ENCODE assay signal across 8 cellular contexts in the genomic region with DNA sequence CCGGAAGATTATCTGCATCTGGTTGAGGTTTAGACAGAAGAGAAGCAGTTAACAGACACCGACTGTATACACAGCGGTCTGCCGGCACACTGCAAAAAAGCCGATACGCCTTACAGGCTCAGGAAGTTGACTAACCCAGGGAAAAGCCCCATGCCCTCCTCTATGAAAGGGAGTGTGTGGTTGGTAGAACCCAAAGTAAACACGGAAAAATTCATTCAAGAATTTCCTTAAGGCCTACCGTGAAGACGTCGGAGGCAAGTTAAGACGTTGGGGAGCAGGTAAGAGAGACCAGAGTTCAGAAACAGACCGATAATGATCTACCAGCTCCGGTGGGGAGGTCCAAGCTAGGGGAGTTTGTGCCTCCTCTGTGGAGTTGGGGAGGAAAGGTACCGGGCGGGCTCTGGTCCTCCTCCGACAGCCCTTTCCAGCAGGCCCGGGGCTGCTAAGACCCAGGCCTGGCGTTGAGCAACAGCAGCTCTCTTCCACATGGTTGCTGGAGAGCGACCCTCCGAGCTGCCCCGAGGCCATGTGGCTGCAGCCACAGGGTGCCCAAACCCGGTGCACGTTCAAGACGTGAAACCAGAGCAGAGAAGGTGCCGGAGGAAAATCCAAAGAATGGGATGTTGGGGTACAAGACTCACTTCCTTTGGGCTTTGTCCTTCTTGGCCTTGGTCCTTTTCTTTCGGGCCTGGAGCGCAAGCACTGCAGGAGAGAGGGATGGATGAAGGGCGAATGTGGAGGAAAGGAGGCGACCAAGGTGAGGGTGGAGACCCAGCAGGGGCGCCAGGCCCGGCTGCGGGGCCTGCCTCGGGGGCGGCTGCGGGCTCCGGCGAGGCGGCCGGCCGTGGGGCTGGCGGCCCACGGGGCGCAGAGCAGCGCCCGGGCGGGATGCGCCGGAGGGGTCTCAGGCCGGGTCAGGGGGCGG. TPM values are rescaled to one million over a fixed set of nuclear protein-coding genes. Genes with fewer than 3 reads are reported as not detected.
DNase-seq lines count a peak whose midpoint lies in the region; ATAC-seq and TF ChIP-seq lines count a peak whose summit lies in the region.

No MANE protein-coding gene starts in this region.

- no peak for TF ChIP-seq CTCF in CD8-positive, alpha-beta T cell (IDR thresholded peaks at IDR 0.05)
- TF ChIP-seq CTCF in brain (conservative IDR thresholded peaks at IDR 0.05), result no peak

- DNase-seq in CD8-positive, alpha-beta T cell, result peak in 6 of 7 experiments; percentile 23 to 56 (median 52)
- DNase-seq in T-helper 22 cell (ENCODE audit: low read depth) (peak; percentile 45), immature natural killer cell (peak; percentile 22 to 25 (median 24)), NCI-H1930 (lab: John Stamatoyannopoulos, UW) (no peak)
- DNase-seq in stimulated activated CD4-positive, alpha-beta T cell treated with anti-CD3 and anti-CD28 coated beads, Interleukin-15, amount 100 ng/mL, for 1 hour (ENCODE audit: low read depth in 1 of 2, low spot score in 1 of 2), result peak; percentile 12 to 20

- H3K27me3 ChIP-seq in CD8-positive, alpha-beta T cell (ENCODE audit: insufficient read depth, low read length), result no peaks in the 10 kb centered on the region

- H3K4me3 ChIP-seq in CD8-positive, alpha-beta T cell (ENCODE audit: low read depth, low read length), result peak overlapping the region; percentile 63

- H3K27ac Mint-ChIP-seq in CD8-positive, alpha-beta T cell, result peak overlapping the region; percentile 93
- H3K27ac Mint-ChIP-seq in brain, result peak overlapping the region; percentile 92 to 98 (median 97)
- H3K27ac Mint-ChIP-seq in immature natural killer cell, result peak overlapping the region; percentile 88 to 96 (median 92)

- peaks cover 19% of the 10 kb centered on the region for H3K4me1 ChIP-seq in CD8-positive, alpha-beta T cell (ENCODE audit: insufficient read depth, low read length)

- intact Hi-C loops in CD8-positive, alpha-beta T cell (cut with DNase I, micrococcal nuclease), result loop anchor here (2.0 to 10.0 kb wide), 6 partner anchors 107 to 1897 kb away; a partner anchor contains a TSS

- H3K27ac ChIP-seq in CD8-positive, alpha-beta T cell (ENCODE audit: low read depth, low read length), result peak overlapping the region; percentile 4

- POLR2A ChIA-PET in CD8-positive, alpha-beta T cell (lab: Charles Lee), result no interaction called here

- H3K27me3 Mint-ChIP-seq in CD8-positive, alpha-beta T cell (ENCODE audit: low read depth), result no peaks in the 10 kb centered on the region
- H3K27me3 Mint-ChIP-seq in brain (peaks cover 9% of the 10 kb centered on the region), immature natural killer cell (ENCODE audit: low read depth in 3 of 3) (peaks cover 0 to 13% (median 2%) of the 10 kb centered on the region in 3 donors)

- peaks cover 15% of the 10 kb centered on the region for H3K36me3 Mint-ChIP-seq in CD8-positive, alpha-beta T cell
- H3K36me3 Mint-ChIP-seq in brain (peaks cover 17% of the 10 kb centered on the region), immature natural killer cell (peaks cover 0 to 6% (median 0%) of the 10 kb centered on the region in 3 donors)

- ATAC-seq in CD8-positive, alpha-beta T cell, result peak; percentile 66
- ATAC-seq in GM19372 (IDR thresholded peaks at IDR 0.05; ENCODE audit: low read depth, unreplicated experiment) (peak; percentile 24), HG03571 (IDR thresholded peaks at IDR 0.05; ENCODE audit: unreplicated experiment) (peak; percentile 21)

- peak overlapping the region; percentile 96 for H3K4me3 Mint-ChIP-seq in CD8-positive, alpha-beta T cell
- H3K4me3 Mint-ChIP-seq in brain (peak overlapping the region; percentile 94 to 99 (median 97)), immature natural killer cell (peak overlapping the region; percentile 92 to 98 (median 96))

- no peaks in the 10 kb centered on the region for H3K9me3 ChIP-seq in CD8-positive, alpha-beta T cell (ENCODE audit: low read length)

- peaks cover 41% of the 10 kb centered on the region for H3K4me1 Mint-ChIP-seq in CD8-positive, alpha-beta T cell (ENCODE audit: low read depth)
- H3K4me1 Mint-ChIP-seq in brain (peaks cover 47% of the 10 kb centered on the region), immature natural killer cell (peaks cover 39 to 55% of the 10 kb centered on the region in 2 donors)

- no peaks in the 10 kb centered on the region for H3K9me3 Mint-ChIP-seq in CD8-positive, alpha-beta T cell
- H3K9me3 Mint-ChIP-seq in brain (peaks cover 0 to 2% (median 0%) of the 10 kb centered on the region in 5 experiments), immature natural killer cell (no peaks in the 10 kb centered on the region)

- H3K36me3 ChIP-seq in CD8-positive, alpha-beta T cell (ENCODE audit: insufficient read depth, low read length), result no peaks in the 10 kb centered on the region

- CTCF ChIA-PET in CD8-positive, alpha-beta T cell (lab: Charles Lee), result no interaction called here

RNA-seq across cellular contexts. Expression of a gene that starts 0.8 kb away (rescaled TPM):
- 10 to 100 TPM; 21.0 to 22.7 TPM for total RNA-seq in CD8-positive, alpha-beta T cell
- polyA plus RNA-seq in brain (ENCODE audit: insufficient read depth, low read depth, low replicate concordance) (37.3 TPM), immature natural killer cell (10 to 100 TPM; 34.4 to 44.7 (median 34.7) TPM)

Comparison
In these comparisons a context has a peak if more than half of its experiments do, and no peak if none do; other contexts are left out.
1. DNase-seq: peak in CD8-positive, alpha-beta T cell (6 of 7), T-helper 22 cell (single experiment), immature natural killer cell (3 of 3) and stimulated activated CD4-positive, alpha-beta T cell treated with anti-CD3 and anti-CD28 coated beads, Interleukin-15, amount 100 ng/mL, for 1 hour (2 of 2); none in NCI-H1930 (0 of 2).
2. Peak in every context shown above with its lines, with median percentiles within 50 percentile points of each other: ATAC-seq, H3K27ac Mint-ChIP-seq and H3K4me3 Mint-ChIP-seq.